In the genomic region with DNA sequence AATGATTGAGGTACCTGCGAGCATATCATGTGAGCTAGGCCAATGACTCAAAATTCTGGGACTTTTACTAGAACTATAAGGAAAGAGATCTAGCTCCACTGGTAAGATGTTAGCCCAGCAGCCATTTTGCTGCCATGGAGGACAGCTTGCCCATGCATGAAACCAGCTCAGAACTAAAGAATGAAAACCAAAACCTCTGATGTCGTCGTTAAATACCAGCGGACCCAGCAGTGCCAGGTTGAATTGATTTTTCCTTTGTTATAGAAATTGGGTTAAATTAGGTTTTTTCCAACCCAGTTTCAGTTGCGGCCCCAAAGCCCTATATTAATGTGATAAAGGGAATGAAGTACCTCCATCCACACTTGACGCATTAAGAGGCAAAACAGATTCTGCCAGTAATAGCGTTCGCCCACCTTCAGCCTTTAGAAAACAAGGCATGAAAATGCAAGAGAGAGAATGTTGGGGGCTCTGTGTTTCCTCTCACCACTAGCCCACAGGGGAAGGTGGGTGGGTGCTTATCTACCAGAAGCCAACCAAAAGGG, we compare ENCODE assay signal across 28 cellular contexts. TPM values are rescaled to one million over a fixed set of nuclear protein-coding genes. Genes with fewer than 3 reads are reported as not detected.
A peak's percentile ranks its signal among the peaks of the same experiment; 100 is the strongest.
DNase-seq lines count a peak whose midpoint lies in the region; ATAC-seq, FAIRE-seq and TF ChIP-seq lines count a peak whose summit lies in the region.
"Had no signal": no experiment of that assay in that cellular context is flagged by ENCODE, and none has a peak within 500 bp of the region (broad histone marks: within the 10 kb centered on the region; RNA-seq: fewer than 3 reads in every experiment).

No MANE protein-coding gene starts in this region.

- H3K9me3 Mint-ChIP-seq in activated T-cell treated with anti-CD3 and anti-CD28 coated beads, Interleukin-2, amount 50 U/mL, for 72 hours, result peaks cover 8 to 9% of the 10 kb centered on the region in 2 donors
- peaks cover 22% of the 10 kb centered on the region for H3K9me3 Mint-ChIP-seq in activated T-helper 2 cell treated with anti-CD3 and anti-CD28 coated beads, Interferon-gamma antibody, Interleukin-2, Interleukin-4, amounts not matched to agents 10 μg/mL and 5 μg/mL and 100 μg/mL, durations not matched to agents 14 hours and 24 hours and 36 hours
- H3K9me3 Mint-ChIP-seq in stimulated activated memory B cell treated with anti-CD40 and anti-IgM and Interleukin-4, amounts not matched to agents 10 μg/mL and 1 μg/mL and 100 μg/mL, for 72 hours, result peaks cover 6% of the 10 kb centered on the region

- no peak for DNase-seq in activated T-cell treated with anti-CD3 and anti-CD28 coated beads, Interleukin-2, amount 50 U/mL, for 72 hours
- DNase-seq in activated T-cell treated with anti-CD3 and anti-CD28 coated beads for 4 hours (no peak), T-helper 17 cell (no peak), GM19239 (ENCODE audit: insufficient read length, low spot score) (no peak), right lobe of liver (no peak)
- DNase-seq in activated T-helper 2 cell treated with anti-CD3 and anti-CD28 coated beads, Interferon-gamma antibody, Interleukin-2, Interleukin-4, amounts not matched to agents 10 μg/mL and 5 μg/mL and 100 μg/mL, durations not matched to agents 14 hours and 24 hours and 36 hours (ENCODE audit: low spot score), result no peak
- DNase-seq: activated effector memory CD4-positive, alpha-beta T cell treated with Interleukin-2 at 50 U/mL for 16 hours; aorta; caudate nucleus; GDM1; H9; kidney glomerular epithelial cell; mammary epithelial cell; NCI-H1048; NCI-H1930; NCI-H748 treated with DMSO at 0.1 percent for 48 hours; nucleus accumbens; RPMI8226; SK-N-SH had no signal

- no peaks in the 10 kb centered on the region for H3K9me3 ChIP-seq in T-helper 17 cell (ENCODE audit: control insufficient read depth, low read length, poor library complexity, severe bottlenecking)
- H3K9me3 ChIP-seq in right lobe of liver, result no peaks in the 10 kb centered on the region
- H3K9me3 ChIP-seq: SK-N-SH, suprapubic skin had no signal

- no peak overlapping the region for H3K27ac ChIP-seq in right lobe of liver
- H3K27ac ChIP-seq: HL-60, suprapubic skin had no signal

- H3K4me3 ChIP-seq in right lobe of liver, result no peak overlapping the region
- H3K4me3 ChIP-seq: smooth muscle cell, suprapubic skin had no signal

- peaks cover 8 to 19% of the 10 kb centered on the region in 2 donors for H3K36me3 Mint-ChIP-seq in activated T-cell treated with anti-CD3 and anti-CD28 coated beads, Interleukin-2, amount 50 U/mL, for 72 hours (ENCODE audit: insufficient read depth in 2 of 2)
- no peaks in the 10 kb centered on the region for H3K36me3 Mint-ChIP-seq in T-helper 17 cell (ENCODE audit: low read depth)
- peaks cover 23% of the 10 kb centered on the region for H3K36me3 Mint-ChIP-seq in activated T-helper 2 cell treated with anti-CD3 and anti-CD28 coated beads, Interferon-gamma antibody, Interleukin-2, Interleukin-4, amounts not matched to agents 10 μg/mL and 5 μg/mL and 100 μg/mL, durations not matched to agents 14 hours and 24 hours and 36 hours (ENCODE audit: low read depth)
- H3K36me3 Mint-ChIP-seq in stimulated activated memory B cell treated with anti-CD40 and anti-IgM and Interleukin-4, amounts not matched to agents 10 μg/mL and 1 μg/mL and 100 μg/mL, for 72 hours, result peaks cover 9% of the 10 kb centered on the region

- no peak for FAIRE-seq in GM19239 (lab: Jason Lieb, UNC)
- FAIRE-seq: endometrium, urothelium cell line had no signal

- peak overlapping the region; percentile 94 for H3K27ac Mint-ChIP-seq in activated T-cell treated with anti-CD3 and anti-CD28 coated beads, Interleukin-2, amount 50 U/mL, for 72 hours
- H3K27ac Mint-ChIP-seq in T-helper 17 cell, result peak overlapping the region; percentile 60
- H3K27ac Mint-ChIP-seq in activated T-helper 2 cell treated with anti-CD3 and anti-CD28 coated beads, Interferon-gamma antibody, Interleukin-2, Interleukin-4, amounts not matched to agents 10 μg/mL and 5 μg/mL and 100 μg/mL, durations not matched to agents 14 hours and 24 hours and 36 hours, result peak overlapping the region; percentile 92
- H3K27ac Mint-ChIP-seq in stimulated activated memory B cell treated with anti-CD40 and anti-IgM and Interleukin-4, amounts not matched to agents 10 μg/mL and 1 μg/mL and 100 μg/mL, for 72 hours, result peak overlapping the region; percentile 35
- H3K27ac Mint-ChIP-seq: dendritic cell treated with granulocyte-macrophage colony-stimulating factor and Interleukin-4, amounts not matched to agents 40 ng/mL and 50 ng/mL, for 4 days; H9 had no signal

- H3K36me3 ChIP-seq in right lobe of liver, result no peaks in the 10 kb centered on the region
- H3K36me3 ChIP-seq: suprapubic skin had no signal

- H3K27me3 Mint-ChIP-seq in activated T-cell treated with anti-CD3 and anti-CD28 coated beads, Interleukin-2, amount 50 U/mL, for 72 hours (ENCODE audit: low read depth), result no peaks in the 10 kb centered on the region
- H3K27me3 Mint-ChIP-seq in T-helper 17 cell, result no peaks in the 10 kb centered on the region
- no peaks in the 10 kb centered on the region for H3K27me3 Mint-ChIP-seq in activated T-helper 2 cell treated with anti-CD3 and anti-CD28 coated beads, Interferon-gamma antibody, Interleukin-2, Interleukin-4, amounts not matched to agents 10 μg/mL and 5 μg/mL and 100 μg/mL, durations not matched to agents 14 hours and 24 hours and 36 hours (ENCODE audit: low read depth)
- H3K27me3 Mint-ChIP-seq in stimulated activated memory B cell treated with anti-CD40 and anti-IgM and Interleukin-4, amounts not matched to agents 10 μg/mL and 1 μg/mL and 100 μg/mL, for 72 hours, result no peaks in the 10 kb centered on the region

- H3K4me1 Mint-ChIP-seq in activated T-cell treated with anti-CD3 and anti-CD28 coated beads, Interleukin-2, amount 50 U/mL, for 72 hours (ENCODE audit: low read depth), result peaks cover 96% of the 10 kb centered on the region
- peaks cover 47% of the 10 kb centered on the region for H3K4me1 Mint-ChIP-seq in T-helper 17 cell
- H3K4me1 Mint-ChIP-seq in activated T-helper 2 cell treated with anti-CD3 and anti-CD28 coated beads, Interferon-gamma antibody, Interleukin-2, Interleukin-4, amounts not matched to agents 10 μg/mL and 5 μg/mL and 100 μg/mL, durations not matched to agents 14 hours and 24 hours and 36 hours (ENCODE audit: low read depth), result peaks cover 75% of the 10 kb centered on the region
- H3K4me1 Mint-ChIP-seq in stimulated activated memory B cell treated with anti-CD40 and anti-IgM and Interleukin-4, amounts not matched to agents 10 μg/mL and 1 μg/mL and 100 μg/mL, for 72 hours, result peaks cover 25% of the 10 kb centered on the region

- H3K27me3 ChIP-seq in right lobe of liver, result no peaks in the 10 kb centered on the region
- H3K27me3 ChIP-seq: suprapubic skin had no signal

- no peak for TF ChIP-seq CTCF in right lobe of liver (IDR thresholded peaks at IDR 0.05)

- intact Hi-C loops in activated T-helper 2 cell treated with anti-CD3 and anti-CD28 coated beads, Interferon-gamma antibody, Interleukin-2, Interleukin-4, amounts not matched to agents 10 μg/mL and 5 μg/mL and 100 μg/mL, durations not matched to agents 14 hours and 24 hours and 36 hours (cut with micrococcal nuclease), result loop anchor here (1.0 kb wide), 1 partner anchor 15 kb away; no protein-coding TSS in a partner anchor
- intact Hi-C loops in right lobe of liver (cut with DNase I), result no loop called here

- peak overlapping the region; percentile 61 to 68 for H3K4me3 Mint-ChIP-seq in activated T-cell treated with anti-CD3 and anti-CD28 coated beads, Interleukin-2, amount 50 U/mL, for 72 hours
- no peak overlapping the region for H3K4me3 Mint-ChIP-seq in T-helper 17 cell
- peak overlapping the region; percentile 34 for H3K4me3 Mint-ChIP-seq in activated T-helper 2 cell treated with anti-CD3 and anti-CD28 coated beads, Interferon-gamma antibody, Interleukin-2, Interleukin-4, amounts not matched to agents 10 μg/mL and 5 μg/mL and 100 μg/mL, durations not matched to agents 14 hours and 24 hours and 36 hours (ENCODE audit: low read depth)
- no peak overlapping the region for H3K4me3 Mint-ChIP-seq in stimulated activated memory B cell treated with anti-CD40 and anti-IgM and Interleukin-4, amounts not matched to agents 10 μg/mL and 1 μg/mL and 100 μg/mL, for 72 hours
- H3K4me3 Mint-ChIP-seq: dendritic cell treated with granulocyte-macrophage colony-stimulating factor and Interleukin-4, amounts not matched to agents 40 ng/mL and 50 ng/mL, for 4 days; H9 had no signal

- WGBS in right lobe of liver (ENCODE audit: insufficient coverage, low coverage, low lambda C conversion rate, missing lambda C conversion rate), result 83% methylated on average over 4 of the region's 8 CpGs

- no peak for ATAC-seq in activated T-cell treated with anti-CD3 and anti-CD28 coated beads, Interleukin-2, amount 50 U/mL, for 72 hours (replicated peaks in 1 of 2)
- ATAC-seq in T-helper 17 cell, result no peak
- ATAC-seq in stimulated activated memory B cell treated with anti-CD40 and anti-IgM and Interleukin-4, amounts not matched to agents 10 μg/mL and 1 μg/mL and 100 μg/mL, for 72 hours, result no peak
- ATAC-seq in right lobe of liver, result no peak

- no peak for TF ChIP-seq POLR2A in right lobe of liver (IDR thresholded peaks at IDR 0.05)

- no peaks in the 10 kb centered on the region for H3K4me1 ChIP-seq in right lobe of liver
- H3K4me1 ChIP-seq: suprapubic skin had no signal

RNA-seq across cellular contexts. Expression of a gene that starts 5.5 kb away (rescaled TPM):
- total RNA-seq in activated T-cell treated with anti-CD3 and anti-CD28 coated beads, Interleukin-2, amount 50 U/mL, for 72 hours, result 100 to 1,000 TPM; 289 to 314 TPM
- total RNA-seq in T-helper 17 cell (100 to 1,000 TPM; 235 to 319 TPM), right lobe of liver (1 to 10 TPM in 2 of 6 experiments, under 1 TPM in 4; 0.35 to 1.2 (median 0.74) TPM)
- 313 and 319 TPM in 2 replicates for total RNA-seq in activated T-helper 2 cell treated with anti-CD3 and anti-CD28 coated beads, Interferon-gamma antibody, Interleukin-2, Interleukin-4, amounts not matched to agents 10 μg/mL and 5 μg/mL and 100 μg/mL, durations not matched to agents 14 hours and 24 hours and 36 hours
- total RNA-seq: glomerular endothelial cell, mammary epithelial cell had no signal

RNA-seq across cellular contexts. Expression of a gene that starts 9.1 kb away (rescaled TPM):
- under 1 TPM; 0.22 to 0.39 TPM for total RNA-seq in activated T-cell treated with anti-CD3 and anti-CD28 coated beads, Interleukin-2, amount 50 U/mL, for 72 hours
- total RNA-seq in T-helper 17 cell, result not detected
- 0.23 and 0.30 TPM in 2 replicates for total RNA-seq in activated T-helper 2 cell treated with anti-CD3 and anti-CD28 coated beads, Interferon-gamma antibody, Interleukin-2, Interleukin-4, amounts not matched to agents 10 μg/mL and 5 μg/mL and 100 μg/mL, durations not matched to agents 14 hours and 24 hours and 36 hours
- not detected for total RNA-seq in right lobe of liver
- total RNA-seq: aorta, glomerular endothelial cell, H9, mammary epithelial cell, renal cortical epithelial cell, smooth muscle cell, suprapubic skin had no signal

RNA-seq across cellular contexts. Expression of a gene that starts 32.5 kb away (rescaled TPM):
- 10 to 100 TPM; 12.7 to 16.7 TPM for total RNA-seq in activated T-cell treated with anti-CD3 and anti-CD28 coated beads, Interleukin-2, amount 50 U/mL, for 72 hours
- total RNA-seq in T-helper 17 cell, result 1 to 10 TPM; 6.3 to 7.8 TPM
- 12.5 and 13.1 TPM in 2 replicates for total RNA-seq in activated T-helper 2 cell treated with anti-CD3 and anti-CD28 coated beads, Interferon-gamma antibody, Interleukin-2, Interleukin-4, amounts not matched to agents 10 μg/mL and 5 μg/mL and 100 μg/mL, durations not matched to agents 14 hours and 24 hours and 36 hours
- 1 to 10 TPM; 3.5 to 6.1 (median 5.2) TPM for total RNA-seq in right lobe of liver

Comparison
In these comparisons a context has a peak if more than half of its experiments do, and no peak if none do; other contexts are left out.
1. H3K27ac Mint-ChIP-seq: peak in every context shown above with its lines; median percentile 94 in activated T-cell treated with anti-CD3 and anti-CD28 coated beads, Interleukin-2, amount 50 U/mL, for 72 hours; 92 in activated T-helper 2 cell treated with anti-CD3 and anti-CD28 coated beads, Interferon-gamma antibody, Interleukin-2, Interleukin-4, amounts not matched to agents 10 μg/mL and 5 μg/mL and 100 μg/mL, durations not matched to agents 14 hours and 24 hours and 36 hours; 60 in T-helper 17 cell; 35 in stimulated activated memory B cell treated with anti-CD40 and anti-IgM and Interleukin-4, amounts not matched to agents 10 μg/mL and 1 μg/mL and 100 μg/mL, for 72 hours.
2. H3K4me3 Mint-ChIP-seq: peak in activated T-cell treated with anti-CD3 and anti-CD28 coated beads, Interleukin-2, amount 50 U/mL, for 72 hours (2 of 2) and activated T-helper 2 cell treated with anti-CD3 and anti-CD28 coated beads, Interferon-gamma antibody, Interleukin-2, Interleukin-4, amounts not matched to agents 10 μg/mL and 5 μg/mL and 100 μg/mL, durations not matched to agents 14 hours and 24 hours and 36 hours (single experiment); none in T-helper 17 cell (single experiment) and stimulated activated memory B cell treated with anti-CD40 and anti-IgM and Interleukin-4, amounts not matched to agents 10 μg/mL and 1 μg/mL and 100 μg/mL, for 72 hours (single experiment).
3. RNA of a gene that starts 5.5 kb away (total RNA-seq): 313 to 319 TPM in activated T-helper 2 cell treated with anti-CD3 and anti-CD28 coated beads, Interferon-gamma antibody, Interleukin-2, Interleukin-4, amounts not matched to agents 10 μg/mL and 5 μg/mL and 100 μg/mL, durations not matched to agents 14 hours and 24 hours and 36 hours, 235 to 319 TPM in T-helper 17 cell and 289 to 314 TPM in activated T-cell treated with anti-CD3 and anti-CD28 coated beads, Interleukin-2, amount 50 U/mL, for 72 hours; 0.35 to 1.2 TPM in right lobe of liver; every median in the first group is over 100 times any median in the second.